2 cellular contexts compared by ENCODE assay signal in the genomic region with DNA sequence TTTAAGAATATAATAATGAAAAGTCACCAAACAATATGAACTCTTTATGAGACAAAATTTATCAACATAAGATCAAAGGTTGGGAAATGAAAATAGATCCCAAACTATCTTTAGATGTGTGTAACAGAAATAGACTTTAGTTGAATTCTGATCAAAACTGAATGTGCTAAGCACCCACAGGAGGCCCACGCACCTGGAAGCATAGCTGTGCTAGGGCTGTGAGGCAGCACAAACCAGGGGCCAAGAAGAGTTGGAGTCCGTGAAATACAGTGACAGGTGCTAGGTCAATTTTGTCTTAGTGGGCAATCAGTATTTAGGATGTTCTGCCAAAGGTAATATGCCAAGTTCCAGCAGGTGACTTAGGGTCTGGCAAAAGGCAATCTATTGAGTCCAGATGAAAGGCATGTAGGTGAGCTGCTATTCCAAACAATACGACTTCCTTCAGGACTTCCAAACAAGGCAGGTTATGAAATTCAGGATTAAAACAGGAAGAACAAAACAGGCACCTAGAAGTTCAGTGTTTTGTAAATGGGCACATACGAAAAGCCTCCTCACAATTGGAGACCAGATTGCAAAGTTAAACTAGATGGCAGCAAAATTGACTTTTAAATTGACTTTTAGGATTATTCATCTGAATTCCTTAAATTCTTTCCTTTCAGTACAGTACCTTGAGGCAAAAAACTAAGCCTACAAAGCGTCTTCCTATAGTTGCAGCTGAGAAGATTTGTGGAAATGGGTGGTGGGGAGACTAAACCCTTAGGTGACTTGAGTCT.
TF ChIP-seq lines count a peak whose summit lies in the region.

No MANE protein-coding gene starts in this region.

TF ChIP-seq in HepG2, 621 proteins besides CTCF, POLR2A, EP300 and RAD21:
- TF ChIP-seq ZSCAN5A (CRISPR knock-in tag; IDR thresholded peaks at IDR 0.05; ENCODE audit: borderline replicate concordance) (no peak), ZNF609 (CRISPR knock-in tag; IDR thresholded peaks at IDR 0.05; ENCODE audit: borderline replicate concordance) (no peak), MAZ (IDR thresholded peaks at IDR 0.05; ENCODE audit: borderline replicate concordance, low read depth, low read length) (no peak), MAZ (CRISPR knock-in tag; IDR thresholded peaks at IDR 0.05; ENCODE audit: low read depth) (no peak), ZNF737 (CRISPR knock-in tag; IDR thresholded peaks at IDR 0.05; ENCODE audit: borderline replicate concordance) (no peak), GZF1 (CRISPR knock-in tag; IDR thresholded peaks at IDR 0.05) (peak; percentile 98), ZNF317 (CRISPR knock-in tag; IDR thresholded peaks at IDR 0.05) (no peak), HOXA3 (CRISPR knock-in tag; IDR thresholded peaks at IDR 0.05) (no peak), ZNF232 (CRISPR knock-in tag; IDR thresholded peaks at IDR 0.05; ENCODE audit: borderline replicate concordance) (no peak)
TF ChIP-seq in HepG2: peak in this region for 1.

TF ChIP-seq in WTC11, 78 proteins besides CTCF, POLR2A, EP300 and RAD21 (continued from another document):
- TF ChIP-seq, protein P1, sequence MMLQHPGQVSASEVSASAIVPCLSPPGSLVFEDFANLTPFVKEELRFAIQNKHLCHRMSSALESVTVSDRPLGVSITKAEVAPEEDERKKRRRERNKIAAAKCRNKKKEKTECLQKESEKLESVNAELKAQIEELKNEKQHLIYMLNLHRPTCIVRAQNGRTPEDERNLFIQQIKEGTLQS (CRISPR knock-in tag; conservative IDR thresholded peaks at IDR 0.05): no peak
- TF ChIP-seq ETV6 (CRISPR knock-in tag; IDR thresholded peaks at IDR 0.05) (0 out of 2 replicates have a peak, but pooled peaks have one; percentile 56), PREB (CRISPR knock-in tag; IDR thresholded peaks at IDR 0.05; ENCODE audit: borderline replicate concordance) (no peak), TEAD1 (CRISPR knock-in tag; IDR thresholded peaks at IDR 0.05) (peak; percentile 58; the same call in 1 of the 2 replicates)
